8 cellular contexts compared by ENCODE assay signal in genomic region chr14:63543000-63543825, GRCh38. TPM values are rescaled to one million over a fixed set of nuclear protein-coding genes. Genes with fewer than 3 reads are reported as not detected.
DNase-seq lines count a peak whose midpoint lies in the region; ATAC-seq and TF ChIP-seq lines count a peak whose summit lies in the region.

TSS of gene PPP2R5E (minus strand) at chr14:63543377. CDS start at chr14:63539685, 3,692 bp downstream.

- no peaks in the 10 kb centered on the region for H3K9me3 Mint-ChIP-seq in activated naive CD8-positive, alpha-beta T cell (ENCODE audit: low read depth)

- CTCF ChIA-PET in GM10248 (lab: Yijun Ruan, JAX) = interaction anchor here (0.8 to 2.0 kb wide), 7 partner anchors 9 to 761 kb away, joined by 3 to 10 read pairs (median 4); no protein-coding TSS in a partner anchor

- no peaks in the 10 kb centered on the region for H3K36me3 ChIP-seq in testis (ENCODE audit: low read depth, missing control alignments)

- no peak for TF ChIP-seq CTCF in GM10248 (IDR thresholded peaks at IDR 0.05; ENCODE audit: control extremely low read depth, extremely low read depth, low read depth, missing control alignments)
- no peak for TF ChIP-seq CTCF in omental fat pad (IDR thresholded peaks at IDR 0.05)
- peak in 1 of 3 experiments; percentile 24 for TF ChIP-seq CTCF in testis (IDR thresholded peaks at IDR 0.05)

- DNase-seq in GM10248 (ENCODE audit: extremely low spot score) = peak; percentile 98
- DNase-seq in NCI-H1105 (lab: John Stamatoyannopoulos, UW) = peak; percentile 98
- DNase-seq in SKM-1 treated with dmso at 0.1 percent for 144 hours (lab: John Stamatoyannopoulos, UW; ENCODE audit: unreplicated experiment) = peak; percentile 84
- DNase-seq in glomerular visceral epithelial cell (ENCODE audit: extremely low spot score) = peak; percentile 99
- peak; percentile 88 for DNase-seq in omental fat pad (ENCODE audit: low spot score)
- DNase-seq in testis = peak; percentile 99

- peak within 1 kb of the TSS; percentile 91 to 93 for H3K27ac ChIP-seq in testis

- intact Hi-C loops in testis (cut with DNase I; ENCODE audit: low total_unique reads) = no loop called here

- H3K27me3 ChIP-seq in testis = no peaks in the 10 kb centered on the region

- no peaks in the 10 kb centered on the region for H3K4me1 ChIP-seq in testis

- H3K4me1 Mint-ChIP-seq in activated naive CD8-positive, alpha-beta T cell (ENCODE audit: low read depth) = peaks cover 35% of the 10 kb centered on the region

- ATAC-seq in HG02623 (IDR thresholded peaks at IDR 0.05; ENCODE audit: unreplicated experiment) (peak; percentile 95), omental fat pad (ENCODE audit: low FRiP score) (peak; percentile 99)

- no peaks in the 10 kb centered on the region for H3K9me3 ChIP-seq in testis

- H3K27ac Mint-ChIP-seq in activated naive CD8-positive, alpha-beta T cell = peak within 1 kb of the TSS; percentile 94

- peak; percentile 12 for TF ChIP-seq POLR2A in testis (IDR thresholded peaks at IDR 0.05)

- no peaks in the 10 kb centered on the region for H3K27me3 Mint-ChIP-seq in activated naive CD8-positive, alpha-beta T cell

- peaks cover 12% of the 10 kb centered on the region for H3K36me3 Mint-ChIP-seq in activated naive CD8-positive, alpha-beta T cell

- 1% methylated on average over 26 to 67 of the region's 78 CpGs for WGBS in testis, 2 donors

- peak within 1 kb of the TSS; percentile 97 for H3K4me3 Mint-ChIP-seq in activated naive CD8-positive, alpha-beta T cell

- POLR2A ChIA-PET in GM10248 (lab: Yijun Ruan, JAX) = interaction anchor here (0.6 to 1.7 kb wide), 2 partner anchors 99 to 163 kb away, joined by 4 to 5 read pairs; partner anchors contain the start of gene WDR89

- H3K4me3 ChIP-seq in testis = peak within 1 kb of the TSS; percentile 96 to 98

RNA-seq across cellular contexts. Expression of gene PPP2R5E, which starts in this region (rescaled TPM):
- total RNA-seq in omental fat pad (10 to 100 TPM; 17.0 to 23.3 (median 21.0) TPM), testis (10 to 100 TPM; 18.8 to 21.6 TPM)
- polyA plus RNA-seq in testis (ENCODE audit: insufficient read depth, low read depth, low replicate concordance) = 33.6 TPM

Comparison
In these comparisons a context has a peak if more than half of its experiments do, and no peak if none do; other contexts are left out.
1. Peak in every context shown above with its lines: DNase-seq, ATAC-seq, H3K4me3 ChIP-seq and H3K27ac ChIP-seq.